16 cellular contexts compared by ENCODE assay signal in genomic region chr22:42315392-42315756, GRCh38. TPM values are rescaled to one million over a fixed set of nuclear protein-coding genes. Genes with fewer than 3 reads are reported as not detected.
DNase-seq lines count a peak whose midpoint lies in the region; ATAC-seq, FAIRE-seq and TF ChIP-seq lines count a peak whose summit lies in the region.
"Had no signal": no experiment of that assay in that cellular context is flagged by ENCODE, and none has a peak within 500 bp of the region (broad histone marks: within the 10 kb centered on the region; RNA-seq: fewer than 3 reads in every experiment).

No MANE protein-coding gene starts in this region.

- H2AFZ ChIP-seq in astrocyte (ENCODE audit: low read depth, low read length), result no peak overlapping the region

- H3K27ac Mint-ChIP-seq in activated CD8-positive, alpha-beta memory T cell treated with anti-CD3 and anti-CD28 coated beads, Interleukin-2, amount 10 ng/mL, durations not matched to agents 7 days and 5 days, result peak overlapping the region; percentile 44
- peak overlapping the region; percentile 41 for H3K27ac Mint-ChIP-seq in astrocyte (ENCODE audit: unreplicated experiment)
- H3K27ac Mint-ChIP-seq in naive thymus-derived CD4-positive, alpha-beta T cell, result peak overlapping the region; percentile 74 to 95 (median 91)
- H3K27ac Mint-ChIP-seq: activated T-cell treated with anti-CD3 and anti-CD28 coated beads, Interleukin-2, amount 50 U/mL, for 24 hours had no signal

- no peaks in the 10 kb centered on the region for H3K27me3 ChIP-seq in Panc1 (ENCODE audit: control insufficient read depth, insufficient read depth, low read length)
- H3K27me3 ChIP-seq in astrocyte (ENCODE audit: insufficient read depth, low read length), result peaks cover 2% of the 10 kb centered on the region
- no peaks in the 10 kb centered on the region for H3K27me3 ChIP-seq in naive thymus-derived CD4-positive, alpha-beta T cell (ENCODE audit: control insufficient read depth in 2 of 2, insufficient read depth in 2 of 2, low read length in 2 of 2)
- H3K27me3 ChIP-seq: suprapubic skin had no signal

- H3K27ac ChIP-seq in Panc1 (ENCODE audit: low read length), result peak overlapping the region; percentile 63
- no peak overlapping the region for H3K27ac ChIP-seq in astrocyte (ENCODE audit: low read depth, low read length)
- no peak overlapping the region for H3K27ac ChIP-seq in naive thymus-derived CD4-positive, alpha-beta T cell (ENCODE audit: low read depth, low read length)
- H3K27ac ChIP-seq in kidney (ENCODE audit: low read depth in 2 of 2, low read length in 2 of 2), result no peak overlapping the region
- H3K27ac ChIP-seq: suprapubic skin had no signal

- H3K4me3 ChIP-seq in Panc1 (ENCODE audit: low read depth in 2 of 2, low read length in 2 of 2) (no peak overlapping the region), astrocyte (ENCODE audit: insufficient read depth, low read depth, low read length) (no peak overlapping the region), kidney (ENCODE audit: low read length in 2 of 2) (no peak overlapping the region)
- no peak overlapping the region for H3K4me3 ChIP-seq in naive thymus-derived CD4-positive, alpha-beta T cell (ENCODE audit: low read length)
- H3K4me3 ChIP-seq: suprapubic skin had no signal

- H3K9ac ChIP-seq in astrocyte (ENCODE audit: low read length), result no peak overlapping the region
- H3K9ac ChIP-seq in kidney (ENCODE audit: low read length in 2 of 2), result no peak overlapping the region

- H4K20me1 ChIP-seq in astrocyte (ENCODE audit: insufficient read depth, low read length), result peaks cover 66% of the 10 kb centered on the region

- CTCF ChIA-PET in activated CD8-positive, alpha-beta memory T cell treated with anti-CD3 and anti-CD28 coated beads, Interleukin-2, amount 10 ng/mL, durations not matched to agents 7 days and 5 days (lab: Charles Lee), result interaction anchor here (0.7 kb wide), 1 partner anchor 146 kb away, joined by 3 read pairs; no protein-coding TSS in a partner anchor
- CTCF ChIA-PET in Panc1 (lab: Charles Lee), result interaction anchor here (0.5 kb wide), 1 partner anchor 126 kb away, joined by 4 read pairs; no protein-coding TSS in a partner anchor
- CTCF ChIA-PET in naive thymus-derived CD4-positive, alpha-beta T cell (lab: Charles Lee), result interaction anchor here (1.3 to 2.6 kb wide), 4 partner anchors 11 to 224 kb away, joined by 3 to 11 read pairs (median 4); partner anchors contain the start of gene NDUFA6

- H3K27me3 Mint-ChIP-seq in activated CD8-positive, alpha-beta memory T cell treated with anti-CD3 and anti-CD28 coated beads, Interleukin-2, amount 10 ng/mL, durations not matched to agents 7 days and 5 days, result no peaks in the 10 kb centered on the region
- H3K27me3 Mint-ChIP-seq in astrocyte (ENCODE audit: low read depth, unreplicated experiment), result peaks cover 26% of the 10 kb centered on the region
- no peaks in the 10 kb centered on the region for H3K27me3 Mint-ChIP-seq in naive thymus-derived CD4-positive, alpha-beta T cell
- H3K27me3 Mint-ChIP-seq: activated T-cell treated with anti-CD3 and anti-CD28 coated beads, Interleukin-2, amount 50 U/mL, for 24 hours had no signal

- ATAC-seq in activated CD8-positive, alpha-beta memory T cell treated with anti-CD3 and anti-CD28 coated beads, Interleukin-2, amount 10 ng/mL, durations not matched to agents 7 days and 5 days, result no peak
- ATAC-seq in Panc1 (no peak), esophagus mucosa (no peak)
- ATAC-seq in naive thymus-derived CD4-positive, alpha-beta T cell, result no peak
- ATAC-seq: left lobe of liver had no signal

- H3K4me3 Mint-ChIP-seq in activated CD8-positive, alpha-beta memory T cell treated with anti-CD3 and anti-CD28 coated beads, Interleukin-2, amount 10 ng/mL, durations not matched to agents 7 days and 5 days, result no peak overlapping the region
- H3K4me3 Mint-ChIP-seq in astrocyte (ENCODE audit: unreplicated experiment), result no peak overlapping the region
- peak overlapping the region in 7 of 10 donors; percentile 7 to 76 (median 48) for H3K4me3 Mint-ChIP-seq in naive thymus-derived CD4-positive, alpha-beta T cell
- H3K4me3 Mint-ChIP-seq: activated T-cell treated with anti-CD3 and anti-CD28 coated beads, Interleukin-2, amount 50 U/mL, for 24 hours had no signal

- intact Hi-C loops in Panc1 (cut with micrococcal nuclease; ENCODE audit: unreplicated experiment), result no loop called here
- intact Hi-C loops in naive thymus-derived CD4-positive, alpha-beta T cell (cut with micrococcal nuclease), result loop anchor here in 1 of 2 donors (2.0 kb wide), 1 partner anchor 147 kb away; no protein-coding TSS in a partner anchor
- intact Hi-C loops in kidney (cut with DNase I), result no loop called here

- no peaks in the 10 kb centered on the region for H3K79me2 ChIP-seq in astrocyte (ENCODE audit: insufficient read depth, low read length)

- no peaks in the 10 kb centered on the region for H3K36me3 Mint-ChIP-seq in activated CD8-positive, alpha-beta memory T cell treated with anti-CD3 and anti-CD28 coated beads, Interleukin-2, amount 10 ng/mL, durations not matched to agents 7 days and 5 days
- H3K36me3 Mint-ChIP-seq in astrocyte (ENCODE audit: low read depth, unreplicated experiment), result no peaks in the 10 kb centered on the region
- no peaks in the 10 kb centered on the region for H3K36me3 Mint-ChIP-seq in naive thymus-derived CD4-positive, alpha-beta T cell

- H3K36me3 ChIP-seq in Panc1 (ENCODE audit: control insufficient read depth, insufficient read depth, low read length) (no peaks in the 10 kb centered on the region), astrocyte (ENCODE audit: insufficient read depth, low read length) (no peaks in the 10 kb centered on the region), kidney (ENCODE audit: control insufficient read depth in 1 of 2, insufficient read depth in 2 of 2, low read length in 2 of 2) (no peaks in the 10 kb centered on the region)
- no peaks in the 10 kb centered on the region for H3K36me3 ChIP-seq in naive thymus-derived CD4-positive, alpha-beta T cell (ENCODE audit: control insufficient read depth in 2 of 3, insufficient read depth in 3 of 3, low read length in 3 of 3)
- H3K36me3 ChIP-seq: suprapubic skin had no signal

- peaks cover 25% of the 10 kb centered on the region for H3K4me1 ChIP-seq in Panc1 (ENCODE audit: control insufficient read depth, insufficient read depth, low read length)
- H3K4me1 ChIP-seq in astrocyte (ENCODE audit: insufficient read depth, low read length), result peaks cover 16% of the 10 kb centered on the region
- peaks cover 23 to 46% of the 10 kb centered on the region in 2 donors for H3K4me1 ChIP-seq in naive thymus-derived CD4-positive, alpha-beta T cell (ENCODE audit: control insufficient read depth in 2 of 2, insufficient read depth in 2 of 2, low read length in 2 of 2)
- H3K4me1 ChIP-seq in kidney (ENCODE audit: control insufficient read depth in 1 of 2, insufficient read depth in 1 of 2, low read depth in 1 of 2, low read length in 2 of 2), result peaks cover 0 to 11% of the 10 kb centered on the region in 2 donors

- H3K9me3 ChIP-seq in Panc1 (ENCODE audit: control insufficient read depth, insufficient read depth, low read depth, low read length) (no peaks in the 10 kb centered on the region), astrocyte (ENCODE audit: insufficient read depth, low read depth, low read length) (no peaks in the 10 kb centered on the region), kidney (ENCODE audit: control insufficient read depth in 1 of 2, low read length in 2 of 2) (no peaks in the 10 kb centered on the region)
- H3K9me3 ChIP-seq in naive thymus-derived CD4-positive, alpha-beta T cell (ENCODE audit: control insufficient read depth in 2 of 3, low read length in 3 of 3), result no peaks in the 10 kb centered on the region
- H3K9me3 ChIP-seq: suprapubic skin had no signal

- no peak for DNase-seq in activated CD8-positive, alpha-beta memory T cell treated with anti-CD3 and anti-CD28 coated beads, Interleukin-2, amount 10 ng/mL, durations not matched to agents 7 days and 5 days
- no peak for DNase-seq in activated CD8-positive, alpha-beta memory T cell treated with anti-CD3 and anti-CD28 coated beads, Interleukin-2, amount 50 U/mL, for 4 hours
- DNase-seq in Panc1 (ENCODE audit: low read depth, low spot score) (no peak), astrocyte (ENCODE audit: low read depth) (no peak), kidney (no peak), GOT3 (lab: John Stamatoyannopoulos, UW) (no peak)
- DNase-seq in naive thymus-derived CD4-positive, alpha-beta T cell, result no peak
- DNase-seq: activated CD4-positive, alpha-beta T cell treated with anti-CD3 and anti-CD28 coated beads, Interleukin-2, amount 50 U/mL, for 1 hour; activated T-cell treated with anti-CD3 and anti-CD28 coated beads, Interleukin-2, amount 50 U/mL, for 24 hours; caudate nucleus; NCI-H187; NCI-H446; RPMI8226 had no signal

- peaks cover 13% of the 10 kb centered on the region for H3K4me1 Mint-ChIP-seq in activated CD8-positive, alpha-beta memory T cell treated with anti-CD3 and anti-CD28 coated beads, Interleukin-2, amount 10 ng/mL, durations not matched to agents 7 days and 5 days
- peaks cover 15% of the 10 kb centered on the region for H3K4me1 Mint-ChIP-seq in astrocyte (ENCODE audit: low read depth, unreplicated experiment)
- H3K4me1 Mint-ChIP-seq in naive thymus-derived CD4-positive, alpha-beta T cell, result peaks cover 31 to 53% (median 43%) of the 10 kb centered on the region in 7 donors

- in situ Hi-C loops in Panc1 (cut with HindIII; ENCODE audit: low pct_unique_long_range_greater_than_20kb, low sequenced_read_pairs), result no loop called here

- no peak overlapping the region for H3K4me2 ChIP-seq in astrocyte (ENCODE audit: low read length)

- BruUV-seq in Panc1 (replicated peaks; lab: Mats Ljungman, UMichigan), result no TSS peak

- TF ChIP-seq CTCF in Panc1 (IDR thresholded peaks at IDR 0.05) (no peak), astrocyte (IDR thresholded peaks at IDR 0.05; ENCODE audit: insufficient read depth, low read depth, low read length) (no peak), kidney (IDR thresholded peaks at IDR 0.05; ENCODE audit: borderline replicate concordance, extremely low read depth, insufficient read depth) (no peak)

- no peaks in the 10 kb centered on the region for H3K9me3 Mint-ChIP-seq in activated CD8-positive, alpha-beta memory T cell treated with anti-CD3 and anti-CD28 coated beads, Interleukin-2, amount 10 ng/mL, durations not matched to agents 7 days and 5 days (ENCODE audit: low read depth)
- no peaks in the 10 kb centered on the region for H3K9me3 Mint-ChIP-seq in astrocyte (ENCODE audit: unreplicated experiment)
- H3K9me3 Mint-ChIP-seq in naive thymus-derived CD4-positive, alpha-beta T cell, result no peaks in the 10 kb centered on the region
- H3K9me3 Mint-ChIP-seq: activated T-cell treated with anti-CD3 and anti-CD28 coated beads, Interleukin-2, amount 50 U/mL, for 24 hours had no signal

- FAIRE-seq in astrocyte (lab: Jason Lieb, UNC), result no peak
- no peak for FAIRE-seq in kidney (lab: Jason Lieb, UNC)

- POLR2A ChIA-PET in Panc1 (lab: Charles Lee), result no interaction called here
- POLR2A ChIA-PET in naive thymus-derived CD4-positive, alpha-beta T cell (lab: Charles Lee), result interaction anchor here (1.3 to 7.1 kb wide), 2 partner anchors 13 to 19 kb away, joined by 4 to 50 read pairs; no protein-coding TSS in a partner anchor

RNA-seq across cellular contexts. Expression of gene TCF20, which starts 44.9 kb away (rescaled TPM):
- 10 to 100 TPM; 73.1 to 82.5 TPM for total RNA-seq in activated CD8-positive, alpha-beta memory T cell treated with anti-CD3 and anti-CD28 coated beads, Interleukin-2, amount 10 ng/mL, durations not matched to agents 7 days and 5 days
- total RNA-seq in Panc1 (2021; ENCODE audit: unreplicated experiment), result 79.8 TPM
- 30.0 TPM for polyA plus RNA-seq in Panc1 (2012; ENCODE audit: insufficient read length)
- total RNA-seq in astrocyte, result 37.3 and 37.6 TPM in 2 replicates
- total RNA-seq in naive thymus-derived CD4-positive, alpha-beta T cell, result 10 to 100 TPM; 63.6 to 97.2 (median 78.1) TPM
- polyA plus RNA-seq in naive thymus-derived CD4-positive, alpha-beta T cell, result 1 to 10 TPM; 3.3 to 3.8 TPM
- total RNA-seq in kidney, result 63.6 TPM
- 6.1 TPM for polyA plus RNA-seq in kidney (ENCODE audit: insufficient read depth, low read depth, low replicate concordance)
- 40.7 TPM for total RNA-seq in esophagus mucosa

Comparison
In these comparisons a context has a peak if more than half of its experiments do, and no peak if none do; other contexts are left out.
1. H3K27ac Mint-ChIP-seq: peak in every context shown above with its lines; median percentile 91 in naive thymus-derived CD4-positive, alpha-beta T cell; 44 in activated CD8-positive, alpha-beta memory T cell treated with anti-CD3 and anti-CD28 coated beads, Interleukin-2, amount 10 ng/mL, durations not matched to agents 7 days and 5 days; 41 in astrocyte.
2. H3K4me3 Mint-ChIP-seq: peak in naive thymus-derived CD4-positive, alpha-beta T cell (7 of 10); none in activated CD8-positive, alpha-beta memory T cell treated with anti-CD3 and anti-CD28 coated beads, Interleukin-2, amount 10 ng/mL, durations not matched to agents 7 days and 5 days (single experiment) and astrocyte (single experiment).